13 cellular contexts compared by ENCODE assay signal in genomic region chr19:18487576-18488402, GRCh38. TPM values are rescaled to one million over a fixed set of nuclear protein-coding genes. Genes with fewer than 3 reads are reported as not detected.
DNase-seq lines count a peak whose midpoint lies in the region; ATAC-seq, FAIRE-seq and TF ChIP-seq lines count a peak whose summit lies in the region.
"Had no signal": no experiment of that assay in that cellular context is flagged by ENCODE, and none has a peak within 500 bp of the region (broad histone marks: within the 10 kb centered on the region; RNA-seq: fewer than 3 reads in every experiment).

No MANE protein-coding gene starts in this region.

- H3K36me3 ChIP-seq in mammary epithelial cell (ENCODE audit: insufficient read depth, low read length) (no peaks in the 10 kb centered on the region), mesenchymal stem cell (ENCODE audit: control insufficient read depth in 1 of 2, insufficient read depth in 2 of 2, low read depth in 1 of 2, low read length in 2 of 2) (peaks cover 0 to 20% of the 10 kb centered on the region in 2 experiments)

- H3K4me1 ChIP-seq in A549 (peaks cover 35% of the 10 kb centered on the region), mammary epithelial cell (ENCODE audit: insufficient read depth, low read length) (peaks cover 40% of the 10 kb centered on the region), mesenchymal stem cell (ENCODE audit: control insufficient read depth, insufficient read depth, low read depth, low read length) (peaks cover 54% of the 10 kb centered on the region)

- no peak overlapping the region for H3K4me3 Mint-ChIP-seq in activated naive CD4-positive, alpha-beta T cell treated with anti-CD3 and anti-CD28 coated beads, Interleukin-2, amount 10 ng/mL, durations not matched to agents 7 days and 5 days

- CTCF ChIA-PET in A549 (lab: Yijun Ruan, JAX) = interaction anchor here (1.1 to 5.5 kb wide), 11 partner anchors 8 to 102 kb away, joined by 3 to 38 read pairs (median 6); partner anchors contain the start of gene REX1BD
- CTCF ChIA-PET in mammary epithelial cell (lab: Charles Lee; ENCODE audit: low non-redundant PET) = interaction anchor here (0.6 kb wide), 2 partner anchors 102 to 107 kb away, joined by 3 to 5 read pairs; no protein-coding TSS in a partner anchor
- CTCF ChIA-PET in activated naive CD4-positive, alpha-beta T cell treated with anti-CD3 and anti-CD28 coated beads, Interleukin-2, amount 10 ng/mL, durations not matched to agents 7 days and 5 days (lab: Charles Lee) = no interaction called here

- POLR2A ChIA-PET in A549 (lab: Yijun Ruan, JAX) = interaction anchor here (1.3 kb wide), 1 partner anchor 70 kb away, joined by 3 read pairs; the partner anchor contains the start of gene KXD1

- no peak for TF ChIP-seq POLR2A in A549 (IDR thresholded peaks at IDR 0.05; ENCODE audit: low read length)

- 94% methylated on average over 6 of the region's 17 CpGs for WGBS in A549 (ENCODE audit: missing lambda C conversion rate)
- 74% methylated on average over 15 of the region's 17 CpGs for WGBS in mammary epithelial cell (ENCODE audit: low coverage, missing lambda C conversion rate)
- WGBS in mesenchymal stem cell = 95% methylated on average over 17 of the region's 17 CpGs

- no peak for DNase-seq in A549 (ENCODE audit: low read depth in 1 of 2, low spot score in 1 of 2)
- DNase-seq in GM12865 (ENCODE audit: low read depth) = no peak
- no peak for DNase-seq in mammary epithelial cell
- DNase-seq in mesenchymal stem cell = no peak
- no peak for DNase-seq in germinal center (ENCODE audit: low spot score)
- DNase-seq in iPS-NIHi11 (ENCODE audit: low spot score) = no peak
- no peak for DNase-seq in activated naive CD4-positive, alpha-beta T cell treated with anti-CD3 and anti-CD28 coated beads, Interleukin-2, amount 10 ng/mL, durations not matched to agents 7 days and 5 days
- DNase-seq: activated CD4-positive, alpha-beta T cell treated with anti-CD3 and anti-CD28 coated beads, Interleukin-2, amount 50 U/mL, for 4 hours; NCI-H524; T-helper 9 cell had no signal

- ATAC-seq in A549 (no peak), esophagus mucosa (no peak)

- H3K9me3 ChIP-seq in A549 = no peaks in the 10 kb centered on the region
- no peaks in the 10 kb centered on the region for H3K9me3 ChIP-seq in mammary epithelial cell (replicated peaks; ENCODE audit: insufficient read depth, low read length)
- no peaks in the 10 kb centered on the region for H3K9me3 ChIP-seq in mesenchymal stem cell (ENCODE audit: control insufficient read depth, low read length)

- no peak overlapping the region for H2BK12ac ChIP-seq in mesenchymal stem cell (ENCODE audit: low read length in 2 of 2)

- peak overlapping the region; percentile 19 for H4K8ac ChIP-seq in mesenchymal stem cell (ENCODE audit: low read length)

- peaks cover 10% of the 10 kb centered on the region for H3K4me1 Mint-ChIP-seq in activated naive CD4-positive, alpha-beta T cell treated with anti-CD3 and anti-CD28 coated beads, Interleukin-2, amount 10 ng/mL, durations not matched to agents 7 days and 5 days

- TF ChIP-seq EP300 in A549 (IDR thresholded peaks at IDR 0.05) = no peak

- H2AFZ ChIP-seq in mammary epithelial cell (ENCODE audit: low read depth, low read length) (no peak overlapping the region), mesenchymal stem cell (ENCODE audit: low read depth, low read length) (no peak overlapping the region)
- H2AFZ ChIP-seq: parathyroid adenoma had no signal

- H3K27ac ChIP-seq in A549 (peak overlapping the region; percentile 19 to 53; a peak in 3 of 6 replicates), mammary epithelial cell (ENCODE audit: insufficient read depth, low read depth, low read length) (no peak overlapping the region), mesenchymal stem cell (ENCODE audit: low read length, poor library complexity, severe bottlenecking) (no peak overlapping the region)
- H3K27ac ChIP-seq: parathyroid adenoma had no signal

- no peaks in the 10 kb centered on the region for H4K20me1 ChIP-seq in mammary epithelial cell (ENCODE audit: insufficient read depth, low read length)

- H3K4me2 ChIP-seq in A549 = no peak overlapping the region
- peak overlapping the region; percentile 16 for H3K4me2 ChIP-seq in mammary epithelial cell (ENCODE audit: insufficient read depth, low read depth, low read length)
- no peak overlapping the region for H3K4me2 ChIP-seq in mesenchymal stem cell (ENCODE audit: low read length, poor library complexity, severe bottlenecking)

- H3K4me3 ChIP-seq in A549 (no peak overlapping the region), GM12865 (ENCODE audit: low read depth, low read length) (no peak overlapping the region), mammary epithelial cell (replicated peaks in 1 of 3; ENCODE audit: insufficient read depth in 1 of 3, low read depth in 2 of 3, low read length in 3 of 3) (no peak overlapping the region), mesenchymal stem cell (ENCODE audit: insufficient read depth in 1 of 2, low read depth in 1 of 2, low read length in 2 of 2) (no peak overlapping the region)
- H3K4me3 ChIP-seq: K562 had no signal

- no peak overlapping the region for H3K23ac ChIP-seq in mesenchymal stem cell (ENCODE audit: low read length in 2 of 2)

- H3K9me3 Mint-ChIP-seq in activated naive CD4-positive, alpha-beta T cell treated with anti-CD3 and anti-CD28 coated beads, Interleukin-2, amount 10 ng/mL, durations not matched to agents 7 days and 5 days = no peaks in the 10 kb centered on the region

- H2AK5ac ChIP-seq in mesenchymal stem cell (ENCODE audit: low read length, severe bottlenecking) = no peak overlapping the region

- no peaks in the 10 kb centered on the region for H3K36me3 Mint-ChIP-seq in activated naive CD4-positive, alpha-beta T cell treated with anti-CD3 and anti-CD28 coated beads, Interleukin-2, amount 10 ng/mL, durations not matched to agents 7 days and 5 days

- H3K14ac ChIP-seq in mesenchymal stem cell (ENCODE audit: low read length in 2 of 2) = no peak overlapping the region

- no TSS peak for BruUV-seq in mammary epithelial cell (replicated peaks; lab: Mats Ljungman, UMichigan)

- no peak overlapping the region for H3K4ac ChIP-seq in mesenchymal stem cell (ENCODE audit: low read depth in 1 of 2, low read length in 2 of 2)

- no peak overlapping the region for H2BK5ac ChIP-seq in mesenchymal stem cell (ENCODE audit: low read depth, low read length, poor library complexity, severe bottlenecking)

- H3K9ac ChIP-seq in mammary epithelial cell (ENCODE audit: insufficient read depth, low read length) (no peak overlapping the region), mesenchymal stem cell (ENCODE audit: low read length) (no peak overlapping the region)
- H3K9ac ChIP-seq: parathyroid adenoma had no signal

- in situ Hi-C loops in mammary epithelial cell (cut with MboI; ENCODE audit: low sequenced_read_pairs in 2 of 2) = no loop called here

- peaks cover 98% of the 10 kb centered on the region for H3K79me2 ChIP-seq in mammary epithelial cell (ENCODE audit: insufficient read depth, low read length)

- intact Hi-C loops in mammary epithelial cell (cut with micrococcal nuclease) = no loop called here

- no peak overlapping the region for H3K27ac Mint-ChIP-seq in activated naive CD4-positive, alpha-beta T cell treated with anti-CD3 and anti-CD28 coated beads, Interleukin-2, amount 10 ng/mL, durations not matched to agents 7 days and 5 days

- no peak overlapping the region for H2BK120ac ChIP-seq in mesenchymal stem cell (ENCODE audit: low read depth, low read length)

- TF ChIP-seq CTCF in A549 (IDR thresholded peaks at IDR 0.05) (no peak), GM12865 (IDR thresholded peaks at IDR 0.05; ENCODE audit: insufficient read depth, low read depth, low read length, missing control alignments) (peak; percentile 4), mammary epithelial cell (conservative IDR thresholded peaks at IDR 0.05 in 1 of 2, IDR thresholded peaks at IDR 0.05 in 1 of 2; ENCODE audit: extremely low read depth in 1 of 2, insufficient read depth in 1 of 2, low read depth in 1 of 2, low read length in 2 of 2) (peak in 1 of 2 donors; percentile 43)

- dilution Hi-C loops in mammary epithelial cell (cut with HindIII; ENCODE audit: low sequenced_read_pairs) = loop anchor here (5.0 kb wide), 4 partner anchors 40 to 270 kb away; partner anchors contain the start of gene REX1BD

- peaks cover 50% of the 10 kb centered on the region for H3K79me1 ChIP-seq in mesenchymal stem cell (replicated peaks; ENCODE audit: low read length, poor library complexity, severe bottlenecking)

- no peak for TF ChIP-seq RAD21 in A549 (conservative IDR thresholded peaks at IDR 0.05 in 1 of 2, IDR thresholded peaks at IDR 0.05 in 1 of 2)

- H2BK15ac ChIP-seq in mesenchymal stem cell (ENCODE audit: low read depth, poor library complexity, severe bottlenecking) = peak overlapping the region; percentile 17

- H3K27me3 ChIP-seq in mammary epithelial cell (ENCODE audit: insufficient read depth, low read length) (no peaks in the 10 kb centered on the region), mesenchymal stem cell (ENCODE audit: control insufficient read depth in 1 of 2, insufficient read depth in 1 of 2, low read length in 2 of 2) (no peaks in the 10 kb centered on the region)

- no peak overlapping the region for H3K18ac ChIP-seq in mesenchymal stem cell (ENCODE audit: low read depth in 1 of 2, low read length in 2 of 2)

- H4K91ac ChIP-seq in mesenchymal stem cell (ENCODE audit: low read length) = peak overlapping the region; percentile 6

- no peak for FAIRE-seq in A549 (lab: Jason Lieb, UNC)

- H3K27me3 Mint-ChIP-seq in activated naive CD4-positive, alpha-beta T cell treated with anti-CD3 and anti-CD28 coated beads, Interleukin-2, amount 10 ng/mL, durations not matched to agents 7 days and 5 days = no peaks in the 10 kb centered on the region

RNA-seq across cellular contexts. Expression of gene ELL, which starts 34.1 kb away (rescaled TPM):
- polyA plus RNA-seq in A549 (2011; rRNA removed) = 1.1 and 1.6 TPM in 2 replicates
- polyA plus RNA-seq in A549 (2012; cell fraction: cytosol; rRNA removed) = 4.1 and 5.9 TPM in 2 replicates
- 10.6 and 18.2 TPM in 2 replicates for polyA plus RNA-seq in A549 (2012; cell fraction: nucleus; rRNA removed)
- 3.6 to 3.8 TPM (median 3.7 TPM) in 3 replicates for polyA plus RNA-seq in A549 (2017; fragmentation: RNase III; extraction: RNeasy Plus Mini Kit Qiagen cat#74134 plus additional on column Dnase treatment)
- 2.4 and 3.6 TPM in 2 replicates for polyA minus RNA-seq in A549 (2011; rRNA and poly(A)+ RNA removed)
- total RNA-seq in mammary epithelial cell = 10 to 100 TPM; 17.3 to 27.7 TPM
- polyA plus RNA-seq in mammary epithelial cell = 9.5 TPM
- 10.9 TPM for polyA minus RNA-seq in mammary epithelial cell
- 9.8 TPM for polyA plus RNA-seq in mesenchymal stem cell (2013, experiment 1 of 2)
- polyA plus RNA-seq in mesenchymal stem cell (2013, experiment 2 of 2) = 9.8 TPM
- total RNA-seq in esophagus mucosa = 7.5 TPM

RNA-seq across cellular contexts. Expression of gene ISYNA1, which starts 49.9 kb away (rescaled TPM):
- 17.6 and 18.0 TPM in 2 replicates for polyA plus RNA-seq in A549 (2011; rRNA removed)
- 43.0 and 56.5 TPM in 2 replicates for polyA plus RNA-seq in A549 (2012; cell fraction: cytosol; rRNA removed)
- polyA plus RNA-seq in A549 (2012; cell fraction: nucleus; rRNA removed) = 199 and 307 TPM in 2 replicates
- 48.5 to 71.0 TPM (median 60.7 TPM) in 3 replicates for polyA plus RNA-seq in A549 (2017; fragmentation: RNase III; extraction: RNeasy Plus Mini Kit Qiagen cat#74134 plus additional on column Dnase treatment)
- polyA minus RNA-seq in A549 (2011; rRNA and poly(A)+ RNA removed) = 17.4 and 29.8 TPM in 2 replicates
- 10 to 100 TPM; 13.0 to 26.3 TPM for total RNA-seq in mammary epithelial cell
- 14.9 TPM for polyA plus RNA-seq in mammary epithelial cell
- 10.4 TPM for polyA minus RNA-seq in mammary epithelial cell
- polyA plus RNA-seq in mesenchymal stem cell (2013, experiment 1 of 2) = 83.2 TPM
- 85.1 TPM for polyA plus RNA-seq in mesenchymal stem cell (2013, experiment 2 of 2)
- 8.5 TPM for total RNA-seq in esophagus mucosa

RNA-seq across cellular contexts. Expression of gene FKBP8, which starts 55.6 kb away (rescaled TPM):
- polyA plus RNA-seq in A549 (2011; rRNA removed) (53.3 and 56.1 TPM in 2 replicates), A549 (2017; fragmentation: RNase III; extraction: RNeasy Plus Mini Kit Qiagen cat#74134 plus additional on column Dnase treatment) (97.0 to 124 TPM (median 123 TPM) in 3 replicates), mammary epithelial cell (165 TPM)
- polyA plus RNA-seq in A549 (2012; cell fraction: cytosol; rRNA removed) = 146 and 183 TPM in 2 replicates
- polyA plus RNA-seq in A549 (2012; cell fraction: nucleus; rRNA removed) = 128 and 154 TPM in 2 replicates
- polyA minus RNA-seq in A549 (2011; rRNA and poly(A)+ RNA removed) = 28.0 and 45.2 TPM in 2 replicates
- total RNA-seq in mammary epithelial cell (100 to 1,000 TPM; 201 to 213 TPM), esophagus mucosa (125 TPM)
- polyA minus RNA-seq in mammary epithelial cell = 75.5 TPM
- 175 TPM for polyA plus RNA-seq in mesenchymal stem cell (2013, experiment 1 of 2)
- polyA plus RNA-seq in mesenchymal stem cell (2013, experiment 2 of 2) = 169 TPM

Comparison
In these comparisons a context has a peak if more than half of its experiments do, and no peak if none do; other contexts are left out.
1. H3K27ac ChIP-seq: peak in A549 (2 of 2); none in mammary epithelial cell (single experiment) and mesenchymal stem cell (single experiment).